ENCODE assay signal across 11 cellular contexts in the genomic region with DNA sequence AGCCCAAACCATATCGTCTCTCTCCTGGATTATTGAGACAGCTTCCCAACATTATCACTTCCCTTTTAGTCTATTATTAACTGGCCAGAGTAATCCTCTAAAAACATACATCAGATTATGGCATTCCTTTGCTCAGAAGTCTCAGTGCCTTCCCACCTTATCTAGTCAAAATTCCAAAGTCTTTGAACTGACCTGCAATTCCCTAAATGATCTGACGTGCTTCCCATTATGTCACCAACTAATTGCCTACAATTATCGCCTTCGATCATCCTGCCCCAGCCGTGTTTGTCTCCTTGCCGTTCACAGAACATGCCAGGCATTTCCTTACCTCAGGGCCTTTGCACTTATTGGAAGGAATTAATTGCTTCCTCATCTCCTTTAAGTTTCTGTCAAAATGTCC.
"Had no signal": no experiment of that assay in that cellular context is flagged by ENCODE, and none has a peak within 500 bp of the region (broad histone marks: within the 10 kb centered on the region; RNA-seq: fewer than 3 reads in every experiment).

No MANE protein-coding gene starts in this region.

- H3K9me3 ChIP-seq: mucosa of descending colon, right atrium auricular region, upper lobe of left lung, uterus had no signal

- H3K4me3 ChIP-seq: esophagus muscularis mucosa, mucosa of descending colon, right atrium auricular region, upper lobe of left lung, uterus had no signal

- H3K36me3 ChIP-seq: esophagus muscularis mucosa, right atrium auricular region, upper lobe of left lung, uterus had no signal

- H3K4me1 Mint-ChIP-seq: naive thymus-derived CD8-positive, alpha-beta T cell had no signal

- H3K27ac ChIP-seq: epithelial cell of prostate, esophagus muscularis mucosa, right atrium auricular region, upper lobe of left lung had no signal

- H3K27me3 ChIP-seq: esophagus muscularis mucosa, right atrium auricular region, upper lobe of left lung, uterus had no signal

- H3K4me3 Mint-ChIP-seq: naive thymus-derived CD8-positive, alpha-beta T cell had no signal

- DNase-seq: effector memory CD4-positive, alpha-beta T cell; mucosa of descending colon; naive thymus-derived CD8-positive, alpha-beta T cell; small intestine; stimulated activated CD4-positive, alpha-beta T cell treated with anti-CD3 and anti-CD28 coated beads, Interleukin-2, amount 100 ng/mL, for 48 hours; stimulated activated naive CD4-positive, alpha-beta T cell treated with Interleukin-2 at 50 U/mL for 16 hours; upper lobe of left lung; uterus had no signal

- H3K36me3 Mint-ChIP-seq: naive thymus-derived CD8-positive, alpha-beta T cell had no signal

- ATAC-seq: mucosa of descending colon; naive thymus-derived CD8-positive, alpha-beta T cell had no signal

- H3K4me1 ChIP-seq: esophagus muscularis mucosa, right atrium auricular region, uterus had no signal

- H3K27ac Mint-ChIP-seq: naive thymus-derived CD8-positive, alpha-beta T cell had no signal
